In genomic region chr1:24931481-24932221, GRCh38 we compare ENCODE assay signal across 9 cellular contexts. TPM values are rescaled to one million over a fixed set of nuclear protein-coding genes. Genes with fewer than 3 reads are reported as not detected.
DNase-seq lines count a peak whose midpoint lies in the region; ATAC-seq and TF ChIP-seq lines count a peak whose summit lies in the region.
"Had no signal": no experiment of that assay in that cellular context is flagged by ENCODE, and none has a peak within 500 bp of the region (broad histone marks: within the 10 kb centered on the region; RNA-seq: fewer than 3 reads in every experiment).

No MANE protein-coding gene starts in this region.

- no peaks in the 10 kb centered on the region for H3K79me2 ChIP-seq in neural cell (replicated peaks; ENCODE audit: insufficient read depth, low read length)

- peaks cover 2% of the 10 kb centered on the region; the same call in 1 of the 2 replicates for H3K4me1 ChIP-seq in IMR-90 (ENCODE audit: control insufficient read depth, insufficient read depth, low read length)

- no peak overlapping the region for H3K56ac ChIP-seq in IMR-90 (ENCODE audit: extremely low read depth, insufficient read depth, low read length)

- dilution Hi-C loops in IMR-90 (cut with HindIII; ENCODE audit: low sequenced_read_pairs, unreplicated experiment), result no loop called here

- TF ChIP-seq CTCF in IMR-90 (conservative IDR thresholded peaks at IDR 0.05; ENCODE audit: low read depth, low read length) (no peak), dorsolateral prefrontal cortex (IDR thresholded peaks at IDR 0.05 in 54 of 56, conservative IDR thresholded peaks at IDR 0.05 in 2 of 56; ENCODE audit: low read depth in 1 of 56, partially characterized antibody in 56 of 56) (no peak), neural cell (IDR thresholded peaks at IDR 0.05; ENCODE audit: poor library complexity, severe bottlenecking) (no peak)

- H3K79me1 ChIP-seq in IMR-90 (ENCODE audit: low read depth in 1 of 2, low read length in 2 of 2), result no peaks in the 10 kb centered on the region

- no peak overlapping the region for H3K4me3 ChIP-seq in IMR-90 (ENCODE audit: insufficient read depth, low read depth, low read length)
- peak overlapping the region in 33 of 59 donors; percentile 5 to 53 (median 28) for H3K4me3 ChIP-seq in dorsolateral prefrontal cortex
- H3K4me3 ChIP-seq in neural cell (ENCODE audit: low read length), result no peak overlapping the region

- CTCF ChIA-PET in IMR-90 (lab: Yijun Ruan, JAX), result interaction anchor here (1.8 kb wide), 1 partner anchor 105 kb away, joined by 7 read pairs; no protein-coding TSS in a partner anchor

- H2BK20ac ChIP-seq in IMR-90 (ENCODE audit: low read depth, low read length), result no peak overlapping the region

- H3K36me3 ChIP-seq in IMR-90 (ENCODE audit: control insufficient read depth, insufficient read depth, low read length), result no peaks in the 10 kb centered on the region
- no peaks in the 10 kb centered on the region for H3K36me3 ChIP-seq in neural cell (ENCODE audit: insufficient read depth, low read length)

- no peaks in the 10 kb centered on the region; the same call in 1 of the 2 replicates for H3K9me3 ChIP-seq in IMR-90 (ENCODE audit: control insufficient read depth, insufficient read depth, low read length)
- H3K9me3 ChIP-seq in neural cell (ENCODE audit: low read length), result no peaks in the 10 kb centered on the region

- peak overlapping the region; percentile 43; the same call in 1 of the 2 replicates for H2AK5ac ChIP-seq in IMR-90 (ENCODE audit: low read depth, low read length)

- H3K14ac ChIP-seq in IMR-90 (replicated peaks; ENCODE audit: low read depth, low read length), result no peak overlapping the region

- peak; percentile 44 for DNase-seq in DMS53 treated with DMSO at 0.1 percent for 48 hours (lab: John Stamatoyannopoulos, UW; ENCODE audit: unreplicated experiment)
- DNase-seq in IMR-90, result no peak
- no peak for DNase-seq in dorsolateral prefrontal cortex
- no peak for DNase-seq in cerebellar cortex (ENCODE audit: low spot score)
- DNase-seq in T-helper 9 cell, result no peak
- no peak for DNase-seq in anterior cingulate cortex (lab: John Stamatoyannopoulos, UW)

- no peak overlapping the region; the same call in 1 of the 2 replicates for H4K91ac ChIP-seq in IMR-90 (ENCODE audit: insufficient read depth, low read depth, low read length)

- no peak overlapping the region for H3K23ac ChIP-seq in IMR-90 (ENCODE audit: low read depth, low read length)

- H3K9ac ChIP-seq in IMR-90 (ENCODE audit: low read depth, low read length) (no peak overlapping the region), neural cell (ENCODE audit: low read length) (no peak overlapping the region)

- no peak overlapping the region for H2BK120ac ChIP-seq in IMR-90 (ENCODE audit: low read depth, low read length)

- H2AFZ ChIP-seq in IMR-90 (replicated peaks; ENCODE audit: low read length, poor library complexity), result peak overlapping the region; percentile 37
- H2AFZ ChIP-seq in neural cell (ENCODE audit: low read depth, low read length), result no peak overlapping the region

- in situ Hi-C loops in IMR-90 (cut with MboI; ENCODE audit: low sequenced_read_pairs), result loop anchor here (5.0 to 10.0 kb wide), 2 partner anchors 171 to 273 kb away; no protein-coding TSS in a partner anchor

- H4K20me1 ChIP-seq in IMR-90 (ENCODE audit: insufficient read depth, low read length) (peaks cover 18% of the 10 kb centered on the region), neural cell (ENCODE audit: insufficient read depth) (no peaks in the 10 kb centered on the region)

- no peaks in the 10 kb centered on the region for H3F3A ChIP-seq in neural cell (ENCODE audit: insufficient read depth, low read length, poor library complexity, severe bottlenecking)

- intact Hi-C loops in IMR-90 (cut with micrococcal nuclease) (loop anchor here (1.0 to 2.0 kb wide), 3 partner anchors 106 to 273 kb away; no protein-coding TSS in a partner anchor), dorsolateral prefrontal cortex (cut with DNase I) (loop anchor here (5.0 to 10.0 kb wide), 3 partner anchors 173 to 271 kb away; no protein-coding TSS in a partner anchor)

- H3K4me2 ChIP-seq in IMR-90 (ENCODE audit: low read depth, low read length) (peak overlapping the region; percentile 35; the same call in 1 of the 2 replicates), neural cell (ENCODE audit: low read length) (no peak overlapping the region)

- no peak for TF ChIP-seq POLR2A in IMR-90 (IDR thresholded peaks at IDR 0.05; ENCODE audit: low read depth, low read length)

- H2BK15ac ChIP-seq in IMR-90 (ENCODE audit: low read depth, low read length), result no peak overlapping the region

- peaks cover 86% of the 10 kb centered on the region for H3K27me3 ChIP-seq in IMR-90 (ENCODE audit: control insufficient read depth, insufficient read depth, low read length)
- peaks cover 8 to 86% (median 76%) of the 10 kb centered on the region in 45 donors for H3K27me3 ChIP-seq in dorsolateral prefrontal cortex
- H3K27me3 ChIP-seq in neural cell (ENCODE audit: insufficient read depth, low read depth, low read length), result peaks cover 86% of the 10 kb centered on the region

- no peak overlapping the region for H2BK5ac ChIP-seq in IMR-90 (ENCODE audit: low read depth, low read length, poor library complexity, severe bottlenecking)

- 5% methylated on average over 49 of the region's 63 CpGs; no CpG with 5 or more reads in 1 of the 2 experiments for WGBS in IMR-90 (ENCODE audit: extremely low coverage in 2 of 2, insufficient read length in 1 of 2), 2 experiments

- H3K27ac ChIP-seq in IMR-90 (ENCODE audit: insufficient read depth, low read length) (no peak overlapping the region), dorsolateral prefrontal cortex (no peak overlapping the region), neural cell (ENCODE audit: low read length) (no peak overlapping the region)

- no peak overlapping the region for H2AK9ac ChIP-seq in IMR-90 (replicated peaks; ENCODE audit: low read depth, low read length, poor library complexity)

- no peak overlapping the region for H3K4ac ChIP-seq in IMR-90 (ENCODE audit: low read depth, low read length)

- no peak for TF ChIP-seq EP300 in neural cell (conservative IDR thresholded peaks at IDR 0.05; ENCODE audit: poor library complexity, severe bottlenecking)

- peak overlapping the region in 1 of 2 experiments; percentile 54; a peak in 1 of 4 replicates for H4K8ac ChIP-seq in IMR-90 (ENCODE audit: low read depth in 2 of 2, low read length in 2 of 2)

- no peak for TF ChIP-seq RAD21 in IMR-90 (IDR thresholded peaks at IDR 0.05; ENCODE audit: low read length)
- TF ChIP-seq RAD21 in neural cell (conservative IDR thresholded peaks at IDR 0.05), result no peak

- no peak overlapping the region for H3K18ac ChIP-seq in IMR-90 (ENCODE audit: low read depth, low read length)

- ATAC-seq in IMR-90 (ENCODE audit: low read depth), result no peak; the same call in 1 of the 2 replicates
- ATAC-seq in GM18520 (IDR thresholded peaks at IDR 0.05; ENCODE audit: unreplicated experiment), result no peak

- POLR2A ChIA-PET in IMR-90 (lab: Charles Lee; ENCODE audit: unreplicated experiment), result no interaction called here

- BruUV-seq in IMR-90 (replicated peaks; lab: Mats Ljungman, UMichigan), result no TSS peak

- no peaks in the 10 kb centered on the region for H3K9me2 ChIP-seq in neural cell (ENCODE audit: insufficient read depth, low read length)

- no peak overlapping the region for H4K5ac ChIP-seq in IMR-90 (ENCODE audit: low read depth, low read length)

- H3K9me1 ChIP-seq in IMR-90 (ENCODE audit: insufficient read depth, low read length), result peaks cover 3% of the 10 kb centered on the region; the same call in 1 of the 2 replicates

TF ChIP-seq in IMR-90, 13 proteins besides CTCF, POLR2A, EP300 and RAD21 (continues in another document):
- no peak for TF ChIP-seq MAZ (IDR thresholded peaks at IDR 0.05; ENCODE audit: borderline replicate concordance, low read depth, low read length)
- no peak for TF ChIP-seq RFX5 (IDR thresholded peaks at IDR 0.05; ENCODE audit: low read depth, low read length)
- TF ChIP-seq CEBPB (IDR thresholded peaks at IDR 0.05; ENCODE audit: low read depth, low read length), result no peak
- no peak for TF ChIP-seq ELK1 (IDR thresholded peaks at IDR 0.05; ENCODE audit: borderline replicate concordance, low read depth, low read length)

TF ChIP-seq in neural cell, 6 proteins besides CTCF, POLR2A, EP300 and RAD21:
- TF ChIP-seq POLR2AphosphoS5 (IDR thresholded peaks at IDR 0.05), result peak; percentile 86
- TF ChIP-seq EZH2 (IDR thresholded peaks at IDR 0.05; ENCODE audit: borderline replicate concordance, insufficient read depth, low read length, poor library complexity, severe bottlenecking), result peak; percentile 74
- no peak for TF ChIP-seq TAF1 (IDR thresholded peaks at IDR 0.05; ENCODE audit: low read depth)
TF ChIP-seq in neural cell: peak in this region for 2.

RNA-seq across cellular contexts. Expression of gene RUNX3, which starts 1.6 kb away (rescaled TPM):
- total RNA-seq in IMR-90 (2012; rRNA removed) (not detected in 2 replicates), dorsolateral prefrontal cortex (1 to 10 TPM in 55 of 120 experiments, under 1 TPM in 65; 0.29 to 3.9 (median 0.96) TPM)
- polyA plus RNA-seq in IMR-90 (2012; rRNA removed) (0.07 TPM in 2 replicates), neural cell (not detected in 2 replicates)
- polyA plus RNA-seq in IMR-90 (2012; cell fraction: cytosol; rRNA removed), result 0.01 and 0.04 TPM in 2 replicates
- polyA plus RNA-seq in IMR-90 (2012; cell fraction: nucleus; rRNA removed; ENCODE audit: low replicate concordance), result 0.02 TPM in 1 of 2 replicates, not detected in the other
- not detected in 2 replicates for polyA minus RNA-seq in neural cell
- total RNA-seq: osteocyte had no signal

Comparison
In these comparisons a context has a peak if more than half of its experiments do, and no peak if none do; other contexts are left out.
1. H3K4me3 ChIP-seq: peak in dorsolateral prefrontal cortex (33 of 59); none in IMR-90 (single experiment) and neural cell (single experiment).